In genomic region chr18:9436176-9436575, GRCh38 we compare ENCODE assay signal across 2 cellular contexts.
TF ChIP-seq lines count a peak whose summit lies in the region.

No MANE protein-coding gene starts in this region.

TF ChIP-seq in IMR-90, 13 proteins besides CTCF, POLR2A, EP300 and RAD21 (continued from another document):
- TF ChIP-seq RCOR1 (IDR thresholded peaks at IDR 0.05; ENCODE audit: insufficient replicate concordance, low read length), result no peak
- no peak for TF ChIP-seq USF2 (IDR thresholded peaks at IDR 0.05; ENCODE audit: low read depth, low read length)
- no peak for TF ChIP-seq MAZ (IDR thresholded peaks at IDR 0.05; ENCODE audit: borderline replicate concordance, low read depth, low read length)
- TF ChIP-seq BHLHE40 (IDR thresholded peaks at IDR 0.05; ENCODE audit: low read depth, low read length), result no peak
- TF ChIP-seq CHD1 (IDR thresholded peaks at IDR 0.05; ENCODE audit: low read depth, low read length), result no peak
- TF ChIP-seq MAFK (IDR thresholded peaks at IDR 0.05; ENCODE audit: low read depth, low read length), result no peak
- TF ChIP-seq SMC3 (IDR thresholded peaks at IDR 0.05; ENCODE audit: low read depth, low read length), result no peak
- TF ChIP-seq FOS (IDR thresholded peaks at IDR 0.05; ENCODE audit: low read depth, low read length), result no peak
- TF ChIP-seq CEBPB (IDR thresholded peaks at IDR 0.05; ENCODE audit: low read depth, low read length), result no peak
- no peak for TF ChIP-seq NFE2L2 (IDR thresholded peaks at IDR 0.05; ENCODE audit: low read depth, low read length)
- TF ChIP-seq RFX5 (IDR thresholded peaks at IDR 0.05; ENCODE audit: low read depth, low read length), result no peak
- TF ChIP-seq ELK1 (IDR thresholded peaks at IDR 0.05; ENCODE audit: borderline replicate concordance, low read depth, low read length), result no peak

TF ChIP-seq in SK-N-SH treated with all-trans-retinoic acid at 6 μM for 48 hours, 23 proteins besides CTCF, POLR2A, EP300 and RAD21:
- no peak for TF ChIP-seq CSRNP3 (CRISPR knock-in tag; IDR thresholded peaks at IDR 0.05)
